14 cellular contexts compared by ENCODE assay signal in the genomic region with DNA sequence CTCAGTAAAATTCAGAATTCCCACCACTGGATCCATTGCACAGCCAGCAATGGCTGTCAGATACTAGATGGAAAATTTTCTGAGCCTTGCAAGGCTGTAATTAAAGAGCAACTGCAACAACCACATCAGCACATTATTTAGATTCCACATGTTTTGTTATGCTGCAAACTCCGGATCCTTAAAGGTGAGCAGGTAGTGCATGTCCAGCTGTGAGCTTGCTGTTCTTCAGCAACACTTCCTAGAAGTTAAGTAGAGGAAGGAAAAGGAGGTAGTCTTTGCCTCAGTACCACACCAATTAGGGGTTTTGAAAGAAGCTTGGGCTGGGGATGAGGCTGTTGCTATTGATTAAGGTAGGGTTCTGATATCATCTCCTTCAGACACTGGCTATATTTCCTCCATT.
DNase-seq lines count a peak whose midpoint lies in the region; ATAC-seq, FAIRE-seq and TF ChIP-seq lines count a peak whose summit lies in the region.
"Had no signal": no experiment of that assay in that cellular context is flagged by ENCODE, and none has a peak within 500 bp of the region (broad histone marks: within the 10 kb centered on the region; RNA-seq: fewer than 3 reads in every experiment).

No MANE protein-coding gene starts in this region.

- WGBS in H9 (ENCODE audit: extremely low coverage, insufficient read length, low lambda C conversion rate) = no CpG with 5 or more reads among the region's 1 CpG
- 16% methylated on average over 1 of the region's 1 CpG; no CpG with 5 or more reads in 1 of the 2 experiments for WGBS in H1 (ENCODE audit: extremely low coverage in 1 of 2, insufficient coverage in 1 of 2, insufficient read length in 1 of 2, insufficient replicate concordance in 2 of 2, low coverage in 1 of 2, low lambda C conversion rate in 2 of 2, missing lambda C conversion rate in 1 of 2), 2 experiments
- WGBS in iPS DF 6.9 (ENCODE audit: insufficient coverage, insufficient read length) = no CpG with 5 or more reads among the region's 1 CpG

- H3K4me2 ChIP-seq in H9 (ENCODE audit: insufficient read depth, insufficient read length, low read length) (peak overlapping the region; percentile 17), H1 (ENCODE audit: insufficient read depth in 1 of 2, low read depth in 2 of 2, low read length in 2 of 2) (peak overlapping the region; percentile 9 to 43; a peak in 1 of 4 replicates)

- H3K56ac ChIP-seq in H9 (ENCODE audit: insufficient read length, low read depth, low read length) = no peak overlapping the region
- H3K56ac ChIP-seq in H1 (replicated peaks; ENCODE audit: insufficient read length, low read depth, low read length) = no peak overlapping the region

- H3K23ac ChIP-seq in H9 (ENCODE audit: insufficient read length, low read depth, low read length) (no peak overlapping the region), H1 (ENCODE audit: insufficient read length) (no peak overlapping the region)

- H4K8ac ChIP-seq in H9 (replicated peaks; ENCODE audit: insufficient read length, low read depth, low read length) (no peak overlapping the region), H1 (ENCODE audit: extremely low read depth, insufficient read depth, low read length) (no peak overlapping the region)

- peak overlapping the region; percentile 42 for H3K27ac ChIP-seq in H9 (ENCODE audit: insufficient read length, low read depth, low read length)
- no peak overlapping the region for H3K27ac ChIP-seq in H1 (ENCODE audit: low read depth, low read length)
- H3K27ac ChIP-seq in iPS DF 6.9 (ENCODE audit: low read length) = no peak overlapping the region

- CTCF ChIA-PET in H1 (lab: Charles Lee; ENCODE audit: partially characterized antibody) = interaction anchor here (0.6 to 1.2 kb wide), 5 partner anchors 25 to 390 kb away, joined by 3 read pairs; no protein-coding TSS in a partner anchor
- CTCF ChIA-PET in activated CD8-positive, alpha-beta memory T cell treated with anti-CD3 and anti-CD28 coated beads, Interleukin-2, amount 10 ng/mL, durations not matched to agents 7 days and 5 days (lab: Charles Lee) = no interaction called here

- H3K14ac ChIP-seq in H9 (ENCODE audit: insufficient read depth, low read length) (no peak overlapping the region), H1 (ENCODE audit: insufficient read length) (no peak overlapping the region)

- no peak overlapping the region for H3K18ac ChIP-seq in H9 (ENCODE audit: insufficient read length, low read depth, low read length)
- H3K18ac ChIP-seq in H1 (ENCODE audit: extremely low read depth, low read length) = no peak overlapping the region

- H3K4ac ChIP-seq in H9 (ENCODE audit: low read depth, low read length) = no peak overlapping the region
- H3K4ac ChIP-seq in H1 (replicated peaks; ENCODE audit: insufficient read length, low read depth, low read length) = no peak overlapping the region

- H2BK20ac ChIP-seq in H9 (ENCODE audit: low read depth, low read length, poor library complexity, severe bottlenecking) (no peak overlapping the region), H1 (ENCODE audit: low read length) (no peak overlapping the region)

- no peak for TF ChIP-seq EP300 in H1 (IDR thresholded peaks at IDR 0.05; ENCODE audit: borderline replicate concordance in 1 of 2, low read depth in 2 of 2, low read length in 2 of 2)

- no peak overlapping the region for H3T11ph ChIP-seq in H9 (ENCODE audit: low read length)

- no peak overlapping the region for H2AK5ac ChIP-seq in H9 (ENCODE audit: insufficient read length, low read length)
- no peak overlapping the region for H2AK5ac ChIP-seq in H1 (ENCODE audit: low read depth, low read length)

- H3K27ac Mint-ChIP-seq in H9 = peak overlapping the region in 1 of 3 experiments; percentile 10; a peak in 1 of 7 replicates
- H3K27ac Mint-ChIP-seq in activated CD8-positive, alpha-beta memory T cell treated with anti-CD3 and anti-CD28 coated beads, Interleukin-2, amount 10 ng/mL, durations not matched to agents 7 days and 5 days = no peak overlapping the region

- TF ChIP-seq RAD21 in H1 (IDR thresholded peaks at IDR 0.05 in 1 of 2, conservative IDR thresholded peaks at IDR 0.05 in 1 of 2; ENCODE audit: low read depth in 2 of 2, low read length in 2 of 2) = no peak

- H3K23me2 ChIP-seq in H9 (ENCODE audit: insufficient read length, low read depth, low read length, poor library complexity, severe bottlenecking) (no peaks in the 10 kb centered on the region), H1 (ENCODE audit: low read depth, low read length) (no peaks in the 10 kb centered on the region)

- H3K27me3 ChIP-seq in H9 (ENCODE audit: insufficient read depth, low read length) (no peaks in the 10 kb centered on the region), H1 (replicated peaks in 1 of 4; ENCODE audit: control insufficient read depth in 3 of 4, extremely low read depth in 1 of 4, insufficient read depth in 3 of 4, low read length in 3 of 4) (no peaks in the 10 kb centered on the region), iPS DF 6.9 (ENCODE audit: control insufficient read depth, insufficient read depth, low read length) (no peaks in the 10 kb centered on the region)

- H3K4me1 ChIP-seq in H9 (ENCODE audit: insufficient read depth, low read length) (peaks cover 4% of the 10 kb centered on the region), H1 (replicated peaks in 1 of 4; ENCODE audit: control insufficient read depth in 3 of 4, insufficient read depth in 4 of 4, low read length in 3 of 4) (peaks cover 0 to 4% (median 2%) of the 10 kb centered on the region in 4 experiments; a peak in 4 of 7 replicates), iPS DF 6.9 (ENCODE audit: control insufficient read depth, insufficient read depth, low read length) (no peaks in the 10 kb centered on the region)

- no peak overlapping the region for H3K9ac ChIP-seq in H9 (ENCODE audit: extremely low read depth, insufficient read length, low read length)
- no peak overlapping the region for H3K9ac ChIP-seq in H1 (replicated peaks in 1 of 4; ENCODE audit: extremely low read depth in 1 of 4, low read depth in 3 of 4, low read length in 3 of 4)

- H3K4me3 Mint-ChIP-seq in H9 = no peak overlapping the region
- H3K4me3 Mint-ChIP-seq in activated CD8-positive, alpha-beta memory T cell treated with anti-CD3 and anti-CD28 coated beads, Interleukin-2, amount 10 ng/mL, durations not matched to agents 7 days and 5 days = no peak overlapping the region
- H3K4me3 Mint-ChIP-seq: CD4-positive, alpha-beta memory T cell had no signal

- H3K4me1 Mint-ChIP-seq in H9 = peaks cover 12 to 13% of the 10 kb centered on the region in 2 experiments
- H3K4me1 Mint-ChIP-seq in activated CD8-positive, alpha-beta memory T cell treated with anti-CD3 and anti-CD28 coated beads, Interleukin-2, amount 10 ng/mL, durations not matched to agents 7 days and 5 days = peaks cover 3% of the 10 kb centered on the region

- H2AFZ ChIP-seq in H9 (ENCODE audit: low read length) = no peak overlapping the region
- H2AFZ ChIP-seq in H1 (ENCODE audit: low read length) = no peak overlapping the region

- no peak overlapping the region for H2BK5ac ChIP-seq in H9 (ENCODE audit: insufficient read length, low read length)
- no peak overlapping the region for H2BK5ac ChIP-seq in H1 (ENCODE audit: low read depth, low read length)

- no peaks in the 10 kb centered on the region for H3K9me3 ChIP-seq in H9 (ENCODE audit: control insufficient read depth, low read depth, low read length)
- H3K9me3 ChIP-seq in H1 (ENCODE audit: insufficient read depth in 2 of 2, low read depth in 1 of 2, low read length in 1 of 2) = no peaks in the 10 kb centered on the region
- H3K9me3 ChIP-seq in iPS DF 6.9 (ENCODE audit: control insufficient read depth, insufficient read depth, low read length) = no peaks in the 10 kb centered on the region
- H3K9me3 ChIP-seq: Caco-2 had no signal

- H2BK120ac ChIP-seq in H9 (ENCODE audit: low read depth, low read length, poor library complexity, severe bottlenecking) (no peak overlapping the region), H1 (replicated peaks; ENCODE audit: low read depth, low read length) (no peak overlapping the region)

- no peak overlapping the region for H2BK15ac ChIP-seq in H9 (ENCODE audit: low read depth, low read length)
- H2BK15ac ChIP-seq in H1 (ENCODE audit: low read length) = no peak overlapping the region

- no peaks in the 10 kb centered on the region for H3K79me1 ChIP-seq in H9 (ENCODE audit: insufficient read depth, low read depth, low read length, poor library complexity, severe bottlenecking)
- no peaks in the 10 kb centered on the region for H3K79me1 ChIP-seq in H1 (ENCODE audit: low read depth, low read length)

- peaks cover 0 to 21% (median 9%) of the 10 kb centered on the region in 3 experiments; a peak in 4 of 7 replicates for H3K36me3 Mint-ChIP-seq in H9 (ENCODE audit: insufficient read depth in 1 of 3, low read depth in 3 of 3)
- H3K36me3 Mint-ChIP-seq in activated CD8-positive, alpha-beta memory T cell treated with anti-CD3 and anti-CD28 coated beads, Interleukin-2, amount 10 ng/mL, durations not matched to agents 7 days and 5 days = peaks cover 61% of the 10 kb centered on the region

- FAIRE-seq in H1 (lab: Jason Lieb, UNC) = peak; percentile 32
- FAIRE-seq: G401.6, GM12892 had no signal

- ATAC-seq in HG03196 (IDR thresholded peaks at IDR 0.05; ENCODE audit: unreplicated experiment) = no peak
- ATAC-seq in activated CD8-positive, alpha-beta memory T cell treated with anti-CD3 and anti-CD28 coated beads, Interleukin-2, amount 10 ng/mL, durations not matched to agents 7 days and 5 days = no peak

- H3K36me3 ChIP-seq in H1 (ENCODE audit: control insufficient read depth in 2 of 4, insufficient read depth in 4 of 4, low read length in 3 of 4) (peaks cover 0 to 13% (median 0%) of the 10 kb centered on the region in 4 experiments; a peak in 2 of 8 replicates), iPS DF 6.9 (ENCODE audit: control insufficient read depth, insufficient read depth, low read length) (peaks cover 3% of the 10 kb centered on the region; the same call in 1 of the 2 replicates)

- no peak overlapping the region for H4K5ac ChIP-seq in H9 (ENCODE audit: insufficient read length, low read depth, low read length)
- H4K5ac ChIP-seq in H1 (ENCODE audit: insufficient read length, low read depth, low read length) = no peak overlapping the region

- no peaks in the 10 kb centered on the region for H3K9me3 Mint-ChIP-seq in H9
- no peaks in the 10 kb centered on the region for H3K9me3 Mint-ChIP-seq in activated CD8-positive, alpha-beta memory T cell treated with anti-CD3 and anti-CD28 coated beads, Interleukin-2, amount 10 ng/mL, durations not matched to agents 7 days and 5 days (ENCODE audit: low read depth)
- H3K9me3 Mint-ChIP-seq: CD4-positive, alpha-beta memory T cell had no signal

- H4K91ac ChIP-seq in H9 (ENCODE audit: insufficient read length, low read depth, low read length) = no peak overlapping the region
- H4K91ac ChIP-seq in H1 (replicated peaks; ENCODE audit: insufficient read length, low read length) = no peak overlapping the region

- TF ChIP-seq CTCF in H9 (conservative IDR thresholded peaks at IDR 0.05) (no peak), H1 (IDR thresholded peaks at IDR 0.05; ENCODE audit: control extremely low read depth in 1 of 3, insufficient read depth in 1 of 3, low read depth in 1 of 3, low read length in 3 of 3) (no peak)

- H3K79me2 ChIP-seq in H9 (ENCODE audit: insufficient read depth, low read length) (no peaks in the 10 kb centered on the region), H1 (ENCODE audit: control insufficient read depth in 1 of 2, insufficient read depth in 2 of 2, low read length in 2 of 2) (no peaks in the 10 kb centered on the region)

- no peaks in the 10 kb centered on the region for H4K20me1 ChIP-seq in H9 (ENCODE audit: control insufficient read depth, insufficient read depth, insufficient read length)
- no peaks in the 10 kb centered on the region for H4K20me1 ChIP-seq in H1 (replicated peaks in 1 of 2; ENCODE audit: control insufficient read depth in 1 of 2, insufficient read depth in 2 of 2, low read length in 2 of 2)

- TF ChIP-seq POLR2A in H1 (IDR thresholded peaks at IDR 0.05; ENCODE audit: control extremely low read depth in 1 of 2, low read depth in 2 of 2, low read length in 2 of 2) = no peak

- H3K4me3 ChIP-seq in H1 (ENCODE audit: extremely low read depth in 1 of 4, insufficient read depth in 2 of 4, low read depth in 3 of 4, low read length in 4 of 4) = no peak overlapping the region
- no peak overlapping the region for H3K4me3 ChIP-seq in iPS DF 6.9 (ENCODE audit: low read length)

- no peak overlapping the region for H2BK12ac ChIP-seq in H9 (ENCODE audit: insufficient read length, low read depth, low read length)
- H2BK12ac ChIP-seq in H1 (ENCODE audit: low read depth, low read length) = no peak overlapping the region

- POLR2A ChIA-PET in H1 (lab: Charles Lee; ENCODE audit: partially characterized antibody) = no interaction called here

- DNase-seq in H9 = no peak
- DNase-seq in H1 (ENCODE audit: low read depth in 1 of 2, low spot score in 2 of 2) = no peak
- DNase-seq in iPS DF 6.9 (ENCODE audit: low read depth, low spot score) = peak; percentile 35
- no peak for DNase-seq in NCI-H82 treated with DMSO at 0.1 percent for 48 hours (lab: John Stamatoyannopoulos, UW; ENCODE audit: unreplicated experiment)
- DNase-seq in activated CD8-positive, alpha-beta memory T cell treated with anti-CD3 and anti-CD28 coated beads, Interleukin-2, amount 10 ng/mL, durations not matched to agents 7 days and 5 days = no peak
- DNase-seq: C1 segment of cervical spinal cord; Caco-2; CD4-positive, alpha-beta memory T cell; DMS153; DND-41; HCEC 1CT had no signal

- H3K27me3 Mint-ChIP-seq in H9 (ENCODE audit: low read depth) = no peaks in the 10 kb centered on the region
- no peaks in the 10 kb centered on the region for H3K27me3 Mint-ChIP-seq in activated CD8-positive, alpha-beta memory T cell treated with anti-CD3 and anti-CD28 coated beads, Interleukin-2, amount 10 ng/mL, durations not matched to agents 7 days and 5 days
- H3K27me3 Mint-ChIP-seq: CD4-positive, alpha-beta memory T cell had no signal
